35 cellular contexts compared by ENCODE assay signal in the genomic region with DNA sequence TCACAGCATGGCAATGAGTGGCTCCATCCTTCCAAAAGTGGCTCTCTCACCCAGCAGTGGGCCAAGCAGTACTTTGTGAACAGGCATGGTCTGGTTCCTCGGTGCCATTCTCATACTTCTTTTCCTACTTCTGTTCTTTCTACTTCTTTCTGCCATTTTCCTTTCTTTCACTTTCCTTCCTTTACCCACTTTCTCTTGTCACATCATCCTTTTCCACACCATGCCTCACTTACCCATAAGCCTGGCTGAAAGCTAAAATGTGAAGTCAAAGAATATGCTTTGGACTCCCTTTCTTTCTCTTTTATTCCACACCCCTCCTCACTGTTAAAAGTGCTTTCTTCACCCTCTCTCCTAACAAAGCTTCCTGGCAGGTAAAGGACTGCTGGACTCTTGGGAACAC. TPM values are rescaled to one million over a fixed set of nuclear protein-coding genes. Genes with fewer than 3 reads are reported as not detected.
"Had no signal": no experiment of that assay in that cellular context is flagged by ENCODE, and none has a peak within 500 bp of the region (broad histone marks: within the 10 kb centered on the region; RNA-seq: fewer than 3 reads in every experiment).

No MANE protein-coding gene starts in this region.

- DNase-seq: activated B cell treated with CpG ODN at 0.5 μM for 24 hours; activated CD4-positive, alpha-beta memory T cell treated with anti-CD3 and anti-CD28 coated beads for 36 hours; activated CD4-positive, alpha-beta T cell treated with anti-CD3 and anti-CD28 coated beads for 4 hours; activated CD4-positive, alpha-beta T cell treated with anti-CD3 and anti-CD28 coated beads, Interleukin-2, amount 10 ng/mL, durations not matched to agents 24 days and 14 days; activated CD4-positive, alpha-beta T cell treated with anti-CD3 and anti-CD28 coated beads, Interleukin-2, amount 50 U/mL, for 1 hour; activated CD4-positive, alpha-beta T cell treated with anti-CD3 and anti-CD28 coated beads, Interleukin-2, amount 50 U/mL, for 4 hours; activated CD4-positive, CD25-positive, alpha-beta regulatory T cell treated with anti-CD3 and anti-CD28 coated beads, Interleukin-2, amount 50 U/mL, for 72 hours; activated CD8-positive, alpha-beta memory T cell treated with anti-CD3 and anti-CD28 coated beads, Interleukin-2, amount 50 U/mL, for 4 hours; activated CD8-positive, alpha-beta T cell treated with anti-CD3 and anti-CD28 coated beads for 36 hours; activated effector memory CD4-positive, alpha-beta T cell treated with anti-CD3 and anti-CD28 coated beads, Interleukin-2, amount 50 U/mL, for 16 hours; activated gamma-delta T cell treated with Interleukin-2 at 50 U/mL for 16 hours; activated naive CD4-positive, alpha-beta T cell; activated naive CD4-positive, alpha-beta T cell treated with anti-CD3 and anti-CD28 coated beads for 36 hours; activated naive CD4-positive, alpha-beta T cell treated with anti-CD3 and anti-CD28 coated beads, Interleukin-2, amount 50 U/mL, for 16 hours; activated naive CD8-positive, alpha-beta T cell treated with anti-CD3 and anti-CD28 coated beads for 36 hours; activated T-cell treated with anti-CD3 and anti-CD28 coated beads for 4 hours; activated T-cell treated with anti-CD3 and anti-CD28 coated beads, Interleukin-2, amount 50 U/mL, for 1 hour; activated T-cell treated with anti-CD3 and anti-CD28 coated beads, Interleukin-2, amount 50 U/mL, for 4 hours; activated T-cell treated with anti-CD3 and anti-CD28 coated beads, Interleukin-2, amount 50 U/mL, for 72 hours; adrenal gland; amniotic stem cell; aorta; cerebellar nuclear complex; T-helper 1 cell; T-helper 2 cell; T-helper 9 cell; WERI-Rb-1 had no signal

- H3K4me1 ChIP-seq: adrenal gland had no signal

- H3K4me3 Mint-ChIP-seq: activated B cell treated with CpG ODN at 0.5 μM for 24 hours; activated CD4-positive, alpha-beta memory T cell treated with anti-CD3 and anti-CD28 coated beads for 36 hours; activated CD4-positive, alpha-beta T cell treated with anti-CD3 and anti-CD28 coated beads, Interleukin-2, amount 10 ng/mL, durations not matched to agents 24 days and 14 days; activated CD8-positive, alpha-beta T cell treated with anti-CD3 and anti-CD28 coated beads for 36 hours; activated naive CD4-positive, alpha-beta T cell treated with anti-CD3 and anti-CD28 coated beads for 36 hours; activated naive CD8-positive, alpha-beta T cell treated with anti-CD3 and anti-CD28 coated beads for 36 hours; activated T-cell treated with anti-CD3 and anti-CD28 coated beads, Interleukin-2, amount 50 U/mL, for 4 hours; activated T-cell treated with anti-CD3 and anti-CD28 coated beads, Interleukin-2, amount 50 U/mL, for 72 hours; activated T-helper 1 cell treated with anti-CD3 and anti-CD28 coated beads, Interleukin-12 subunit alpha, Interleukin-12 subunit beta, Interleukin-2, Interleukin-4 antibody, amounts not matched to agents 30 ng/mL and 10 ng/mL and 1 ng/mL, durations not matched to agents 14 hours and 24 hours and 36 hours; activated T-helper 17 cell treated with anti-CD3 and anti-CD28 coated beads, Interleukin-2, amount 50 U/mL, for 72 hours; central memory CD8-positive, alpha-beta T cell; T-helper 1 cell treated with Interleukin-12 subunit alpha and Interleukin-12 subunit beta and Interleukin-4 antibody, amounts not matched to agents 30 μg/mL and 1 μg/mL, for 36 hours; T-helper 2 cell treated with Interferon-gamma antibody and Interleukin-4, amounts not matched to agents 5 μg/mL and 100 μg/mL, for 36 hours had no signal

- H3K27ac ChIP-seq: adrenal gland, cardiac muscle cell, WERI-Rb-1 had no signal

- H3K27me3 ChIP-seq: adrenal gland, cardiac muscle cell had no signal

- H3K9me3 Mint-ChIP-seq: activated B cell treated with CpG ODN at 0.5 μM for 24 hours; activated CD4-positive, alpha-beta memory T cell treated with anti-CD3 and anti-CD28 coated beads for 36 hours; activated CD4-positive, alpha-beta T cell treated with anti-CD3 and anti-CD28 coated beads, Interleukin-2, amount 10 ng/mL, durations not matched to agents 24 days and 14 days; activated CD8-positive, alpha-beta T cell treated with anti-CD3 and anti-CD28 coated beads for 36 hours; activated naive CD4-positive, alpha-beta T cell treated with anti-CD3 and anti-CD28 coated beads for 36 hours; activated naive CD8-positive, alpha-beta T cell treated with anti-CD3 and anti-CD28 coated beads for 36 hours; activated T-helper 1 cell treated with anti-CD3 and anti-CD28 coated beads, Interleukin-12 subunit alpha, Interleukin-12 subunit beta, Interleukin-2, Interleukin-4 antibody, amounts not matched to agents 30 ng/mL and 10 ng/mL and 1 ng/mL, durations not matched to agents 14 hours and 24 hours and 36 hours; activated T-helper 17 cell treated with anti-CD3 and anti-CD28 coated beads, Interleukin-2, amount 50 U/mL, for 72 hours; T-helper 1 cell treated with Interleukin-12 subunit alpha and Interleukin-12 subunit beta and Interleukin-4 antibody, amounts not matched to agents 30 μg/mL and 1 μg/mL, for 36 hours; T-helper 2 cell treated with Interferon-gamma antibody and Interleukin-4, amounts not matched to agents 5 μg/mL and 100 μg/mL, for 36 hours had no signal

- H3K9me3 ChIP-seq: adrenal gland had no signal

- H3K36me3 ChIP-seq: adrenal gland, cardiac muscle cell, WERI-Rb-1 had no signal

- H3K4me3 ChIP-seq: adrenal gland, cardiac muscle cell had no signal

- H3K36me3 Mint-ChIP-seq: activated CD4-positive, alpha-beta memory T cell treated with anti-CD3 and anti-CD28 coated beads for 36 hours; activated naive CD4-positive, alpha-beta T cell treated with anti-CD3 and anti-CD28 coated beads, Interleukin-2, amount 50 U/mL, for 72 hours; activated naive CD8-positive, alpha-beta T cell treated with anti-CD3 and anti-CD28 coated beads for 36 hours; brain had no signal

- H3K4me1 Mint-ChIP-seq: activated B cell treated with CpG ODN at 0.5 μM for 24 hours; activated CD4-positive, alpha-beta T cell treated with anti-CD3 and anti-CD28 coated beads, Interleukin-2, amount 10 ng/mL, durations not matched to agents 24 days and 14 days; activated naive CD8-positive, alpha-beta T cell treated with anti-CD3 and anti-CD28 coated beads for 36 hours; activated T-helper 17 cell treated with anti-CD3 and anti-CD28 coated beads, Interleukin-2, amount 50 U/mL, for 72 hours; central memory CD8-positive, alpha-beta T cell had no signal

- H3K27ac Mint-ChIP-seq: activated B cell treated with CpG ODN at 0.5 μM for 24 hours; activated CD4-positive, alpha-beta memory T cell treated with anti-CD3 and anti-CD28 coated beads for 36 hours; activated CD4-positive, alpha-beta T cell treated with anti-CD3 and anti-CD28 coated beads, Interleukin-2, amount 10 ng/mL, durations not matched to agents 24 days and 14 days; activated CD8-positive, alpha-beta T cell treated with anti-CD3 and anti-CD28 coated beads for 36 hours; activated naive CD4-positive, alpha-beta T cell treated with anti-CD3 and anti-CD28 coated beads for 36 hours; activated naive CD4-positive, alpha-beta T cell treated with anti-CD3 and anti-CD28 coated beads, Interleukin-2, amount 50 U/mL, for 72 hours; activated naive CD8-positive, alpha-beta T cell treated with anti-CD3 and anti-CD28 coated beads for 36 hours; activated T-cell treated with anti-CD3 and anti-CD28 coated beads, Interleukin-2, amount 50 U/mL, for 72 hours; activated T-helper 1 cell treated with anti-CD3 and anti-CD28 coated beads, Interleukin-12 subunit alpha, Interleukin-12 subunit beta, Interleukin-2, Interleukin-4 antibody, amounts not matched to agents 30 ng/mL and 10 ng/mL and 1 ng/mL, durations not matched to agents 14 hours and 24 hours and 36 hours; activated T-helper 17 cell treated with anti-CD3 and anti-CD28 coated beads, Interleukin-2, amount 50 U/mL, for 72 hours; T-helper 1 cell treated with Interleukin-12 subunit alpha and Interleukin-12 subunit beta and Interleukin-4 antibody, amounts not matched to agents 30 μg/mL and 1 μg/mL, for 36 hours; T-helper 2 cell treated with Interferon-gamma antibody and Interleukin-4, amounts not matched to agents 5 μg/mL and 100 μg/mL, for 36 hours had no signal

RNA-seq across cellular contexts. Expression of a gene that starts 57.0 kb away (rescaled TPM):
- total RNA-seq: activated B cell treated with CpG ODN at 0.5 μM for 24 hours; activated CD4-positive, alpha-beta T cell treated with anti-CD3 and anti-CD28 coated beads, Interleukin-2, amount 10 ng/mL, durations not matched to agents 24 days and 14 days; activated CD8-positive, alpha-beta T cell treated with anti-CD3 and anti-CD28 coated beads for 36 hours; activated naive CD4-positive, alpha-beta T cell treated with anti-CD3 and anti-CD28 coated beads for 36 hours; activated naive CD4-positive, alpha-beta T cell treated with anti-CD3 and anti-CD28 coated beads, Interleukin-2, amount 50 U/mL, for 72 hours; activated naive CD8-positive, alpha-beta T cell treated with anti-CD3 and anti-CD28 coated beads for 36 hours; activated T-cell treated with anti-CD3 and anti-CD28 coated beads, Interleukin-2, amount 50 U/mL, for 72 hours; activated T-helper 1 cell treated with anti-CD3 and anti-CD28 coated beads, Interleukin-12 subunit alpha, Interleukin-12 subunit beta, Interleukin-2, Interleukin-4 antibody, amounts not matched to agents 30 ng/mL and 10 ng/mL and 1 ng/mL, durations not matched to agents 14 hours and 24 hours and 36 hours; activated T-helper 17 cell treated with anti-CD3 and anti-CD28 coated beads, Interleukin-2, amount 50 U/mL, for 72 hours; cardiac muscle cell had no signal
- polyA plus RNA-seq: cardiac muscle cell had no signal
